ENCODE assay signal across 1 cellular context in genomic region chr2:111918383-111918806, GRCh38.
A peak's percentile ranks its signal among the peaks of the same experiment; 100 is the strongest.
TF ChIP-seq lines count a peak whose summit lies in the region.

No MANE protein-coding gene starts in this region.

TF ChIP-seq in K562, 482 proteins besides CTCF, POLR2A, EP300 and RAD21 (continues in another document):
- peak; percentile 77; the same call in 1 of the 2 replicates for TF ChIP-seq JUND (IDR thresholded peaks at IDR 0.05; ENCODE audit: borderline replicate concordance, low read depth, low read length)
- TF ChIP-seq JUND (tag; IDR thresholded peaks at IDR 0.05; ENCODE audit: borderline replicate concordance, low read depth, low read length), result peak; percentile 87; the same call in 2 of the 3 replicates
- peak; percentile 99 for TF ChIP-seq MAFG (tag; conservative IDR thresholded peaks at IDR 0.05)
- no peak for TF ChIP-seq MEF2D (tag; conservative IDR thresholded peaks at IDR 0.05; ENCODE audit: low read depth)
- no peak for TF ChIP-seq HIVEP1 (CRISPR knock-in tag; IDR thresholded peaks at IDR 0.05)
- TF ChIP-seq POLR2H (tag; IDR thresholded peaks at IDR 0.05; ENCODE audit: low read depth), result no peak
- TF ChIP-seq FOS (IDR thresholded peaks at IDR 0.05; ENCODE audit: extremely low read depth, insufficient read length), result no peak
- no peak for TF ChIP-seq BRCA1 (IDR thresholded peaks at IDR 0.05)
- TF ChIP-seq BRCA1 (CRISPR knock-in tag; IDR thresholded peaks at IDR 0.05), result no peak
- TF ChIP-seq CEBPB (tag; IDR thresholded peaks at IDR 0.05), result peak; percentile 58
- TF ChIP-seq SMARCA4 (IDR thresholded peaks at IDR 0.05), result peak; percentile 86
- TF ChIP-seq PHTF2 (CRISPR knock-in tag; IDR thresholded peaks at IDR 0.05), result no peak
- TF ChIP-seq ZNF316 (IDR thresholded peaks at IDR 0.05), result peak; percentile 100
- TF ChIP-seq L3MBTL2 (IDR thresholded peaks at IDR 0.05), result 0 out of 2 replicates have a peak, but pooled peaks have one; percentile 8
- 0 out of 2 replicates have a peak, but pooled peaks have one; percentile 59 for TF ChIP-seq POLR2AphosphoS5 (IDR thresholded peaks at IDR 0.05; ENCODE audit: control insufficient read depth, insufficient read depth, low read depth, low read length)
- TF ChIP-seq CBFA2T3 (IDR thresholded peaks at IDR 0.05), result peak; percentile 89
- no peak for TF ChIP-seq MBD2 (IDR thresholded peaks at IDR 0.05; ENCODE audit: borderline replicate concordance, low read depth)
- peak; percentile 52; the same call in 1 of the 2 replicates for TF ChIP-seq STAT5A (IDR thresholded peaks at IDR 0.05; ENCODE audit: borderline replicate concordance, low read length)
- peak; percentile 92 to 98 for TF ChIP-seq FOXA3 (CRISPR knock-in tag; conservative IDR thresholded peaks at IDR 0.05 in 1 of 2, IDR thresholded peaks at IDR 0.05 in 1 of 2)
- peak; percentile 42; the same call in 1 of the 2 replicates for TF ChIP-seq PML (IDR thresholded peaks at IDR 0.05; ENCODE audit: low read length)
- peak; percentile 82 for TF ChIP-seq NCOR1 (IDR thresholded peaks at IDR 0.05)
- TF ChIP-seq SOX6 (IDR thresholded peaks at IDR 0.05), result peak; percentile 78; the same call in 1 of the 2 replicates
- peak; percentile 100 for TF ChIP-seq MAFF (IDR thresholded peaks at IDR 0.05; ENCODE audit: low read length)
- peak; percentile 73 for TF ChIP-seq SMARCE1 (IDR thresholded peaks at IDR 0.05)
- peak; percentile 80 for TF ChIP-seq MEIS2 (IDR thresholded peaks at IDR 0.05; ENCODE audit: partially characterized antibody)
- TF ChIP-seq ZNF695 (CRISPR knock-in tag; IDR thresholded peaks at IDR 0.05), result no peak
- TF ChIP-seq ZNF592 (IDR thresholded peaks at IDR 0.05), result 0 out of 2 replicates have a peak, but pooled peaks have one; percentile 27
- peak; percentile 99 for TF ChIP-seq ZBTB17 (CRISPR knock-in tag; IDR thresholded peaks at IDR 0.05)
- no peak for TF ChIP-seq POLR2B (IDR thresholded peaks at IDR 0.05; ENCODE audit: low read depth, partially characterized antibody)
- TF ChIP-seq ZNF121 (CRISPR knock-in tag; conservative IDR thresholded peaks at IDR 0.05), result no peak
- no peak for TF ChIP-seq ZNF589 (CRISPR knock-in tag; IDR thresholded peaks at IDR 0.05; ENCODE audit: low read depth)
- no peak for TF ChIP-seq MXI1 (IDR thresholded peaks at IDR 0.05; ENCODE audit: low read depth, low read length)
- peak; percentile 34 for TF ChIP-seq TFAP4 (CRISPR knock-in tag; IDR thresholded peaks at IDR 0.05; ENCODE audit: borderline replicate concordance)
- no peak for TF ChIP-seq SMC3 (conservative IDR thresholded peaks at IDR 0.05; ENCODE audit: insufficient read depth, low read depth, low read length)
- TF ChIP-seq, protein P1, sequence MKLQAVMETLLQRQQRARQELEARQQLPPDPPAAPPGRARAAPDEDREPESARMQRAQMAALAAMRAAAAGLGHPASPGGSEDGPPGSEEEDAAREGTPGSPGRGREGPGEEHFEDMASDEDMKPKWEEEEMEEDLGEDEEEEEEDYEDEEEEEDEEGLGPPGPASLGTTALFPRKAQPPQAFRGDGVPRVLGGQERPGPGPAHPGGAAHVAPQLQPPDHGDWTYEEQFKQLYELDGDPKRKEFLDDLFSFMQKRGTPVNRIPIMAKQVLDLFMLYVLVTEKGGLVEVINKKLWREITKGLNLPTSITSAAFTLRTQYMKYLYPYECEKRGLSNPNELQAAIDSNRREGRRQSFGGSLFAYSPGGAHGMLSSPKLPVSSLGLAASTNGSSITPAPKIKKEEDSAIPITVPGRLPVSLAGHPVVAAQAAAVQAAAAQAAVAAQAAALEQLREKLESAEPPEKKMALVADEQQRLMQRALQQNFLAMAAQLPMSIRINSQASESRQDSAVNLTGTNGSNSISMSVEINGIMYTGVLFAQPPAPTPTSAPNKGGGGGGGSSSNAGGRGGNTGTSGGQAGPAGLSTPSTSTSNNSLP (IDR thresholded peaks at IDR 0.05; ENCODE audit: borderline replicate concordance, low read depth, low read length), result peak; percentile 98
- 0 out of 2 replicates have a peak, but pooled peaks have one; percentile 19 for TF ChIP-seq CEBPG (CRISPR knock-in tag; IDR thresholded peaks at IDR 0.05)
- no peak for TF ChIP-seq CEBPG (tag; conservative IDR thresholded peaks at IDR 0.05 in 1 of 2, IDR thresholded peaks at IDR 0.05 in 1 of 2)
- peak; percentile 27; the same call in 1 of the 2 replicates for TF ChIP-seq EP400 (IDR thresholded peaks at IDR 0.05)
- peak; percentile 64; the same call in 1 of the 2 replicates for TF ChIP-seq GATAD2B (IDR thresholded peaks at IDR 0.05; ENCODE audit: borderline replicate concordance)
- TF ChIP-seq BDP1 (IDR thresholded peaks at IDR 0.05; ENCODE audit: insufficient read depth, insufficient read length), result no peak
- TF ChIP-seq FOXM1 (IDR thresholded peaks at IDR 0.05; ENCODE audit: low read depth), result peak; percentile 53; the same call in 1 of the 2 replicates
- TF ChIP-seq FOXM1 (CRISPR knock-in tag; IDR thresholded peaks at IDR 0.05; ENCODE audit: low read depth), result no peak
- peak; percentile 75 to 82; a peak in 3 of 4 replicates for TF ChIP-seq FOXK2 (conservative IDR thresholded peaks at IDR 0.05 in 1 of 2, IDR thresholded peaks at IDR 0.05 in 1 of 2; ENCODE audit: low read depth in 2 of 2)
- TF ChIP-seq ZFP30 (CRISPR knock-in tag; IDR thresholded peaks at IDR 0.05; ENCODE audit: borderline replicate concordance), result no peak
- TF ChIP-seq NFIC (IDR thresholded peaks at IDR 0.05), result peak; percentile 99
- TF ChIP-seq CBFA2T2 (conservative IDR thresholded peaks at IDR 0.05), result peak; percentile 73
- 0 out of 4 replicates have a peak, but pooled peaks of 1 of the 2 experiments have one; percentile 59 for TF ChIP-seq TBL1XR1 (IDR thresholded peaks at IDR 0.05; ENCODE audit: low read length in 2 of 2)
- no peak for TF ChIP-seq ZNF507 (tag; conservative IDR thresholded peaks at IDR 0.05)
- no peak for TF ChIP-seq PBX2 (CRISPR knock-in tag; IDR thresholded peaks at IDR 0.05; ENCODE audit: low read depth)
- peak; percentile 55; the same call in 1 of the 2 replicates for TF ChIP-seq PBX2 (tag; conservative IDR thresholded peaks at IDR 0.05; ENCODE audit: low read depth)
- TF ChIP-seq ASH1L (IDR thresholded peaks at IDR 0.05; ENCODE audit: borderline replicate concordance, low read depth, partially characterized antibody), result no peak
- peak in 1 of 2 experiments; percentile 77; a peak in 2 of 4 replicates for TF ChIP-seq RCOR1 (IDR thresholded peaks at IDR 0.05; ENCODE audit: borderline replicate concordance in 1 of 2, low read depth in 2 of 2, low read length in 2 of 2)
- peak; percentile 46; the same call in 1 of the 2 replicates for TF ChIP-seq FOXA1 (IDR thresholded peaks at IDR 0.05; ENCODE audit: borderline replicate concordance)
- TF ChIP-seq, protein P2, sequence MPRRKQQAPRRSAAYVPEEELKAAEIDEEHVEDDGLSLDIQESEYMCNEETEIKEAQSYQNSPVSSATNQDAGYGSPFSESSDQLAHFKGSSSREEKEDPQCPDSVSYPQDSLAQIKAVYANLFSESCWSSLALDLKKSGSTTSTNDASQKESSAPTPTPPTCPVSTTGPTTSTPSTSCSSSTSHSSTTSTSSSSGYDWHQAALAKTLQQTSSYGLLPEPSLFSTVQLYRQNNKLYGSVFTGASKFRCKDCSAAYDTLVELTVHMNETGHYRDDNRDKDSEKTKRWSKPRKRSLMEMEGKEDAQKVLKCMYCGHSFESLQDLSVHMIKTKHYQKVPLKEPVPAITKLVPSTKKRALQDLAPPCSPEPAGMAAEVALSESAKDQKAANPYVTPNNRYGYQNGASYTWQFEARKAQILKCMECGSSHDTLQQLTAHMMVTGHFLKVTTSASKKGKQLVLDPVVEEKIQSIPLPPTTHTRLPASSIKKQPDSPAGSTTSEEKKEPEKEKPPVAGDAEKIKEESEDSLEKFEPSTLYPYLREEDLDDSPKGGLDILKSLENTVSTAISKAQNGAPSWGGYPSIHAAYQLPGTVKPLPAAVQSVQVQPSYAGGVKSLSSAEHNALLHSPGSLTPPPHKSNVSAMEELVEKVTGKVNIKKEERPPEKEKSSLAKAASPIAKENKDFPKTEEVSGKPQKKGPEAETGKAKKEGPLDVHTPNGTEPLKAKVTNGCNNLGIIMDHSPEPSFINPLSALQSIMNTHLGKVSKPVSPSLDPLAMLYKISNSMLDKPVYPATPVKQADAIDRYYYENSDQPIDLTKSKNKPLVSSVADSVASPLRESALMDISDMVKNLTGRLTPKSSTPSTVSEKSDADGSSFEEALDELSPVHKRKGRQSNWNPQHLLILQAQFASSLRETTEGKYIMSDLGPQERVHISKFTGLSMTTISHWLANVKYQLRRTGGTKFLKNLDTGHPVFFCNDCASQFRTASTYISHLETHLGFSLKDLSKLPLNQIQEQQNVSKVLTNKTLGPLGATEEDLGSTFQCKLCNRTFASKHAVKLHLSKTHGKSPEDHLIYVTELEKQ (CRISPR knock-in tag; IDR thresholded peaks at IDR 0.05), result no peak
- TF ChIP-seq ZBTB7A (IDR thresholded peaks at IDR 0.05; ENCODE audit: borderline replicate concordance, control insufficient read depth, low read depth, low read length), result 0 out of 2 replicates have a peak, but pooled peaks have one; percentile 35
- TF ChIP-seq HDAC2 (IDR thresholded peaks at IDR 0.05), result peak; percentile 57; the same call in 1 of the 2 replicates
- TF ChIP-seq SIN3B (IDR thresholded peaks at IDR 0.05; ENCODE audit: low read depth), result no peak
- no peak for TF ChIP-seq NFE2L1 (tag; IDR thresholded peaks at IDR 0.05; ENCODE audit: borderline replicate concordance, low read depth)
- no peak for TF ChIP-seq ZBTB43 (CRISPR knock-in tag; IDR thresholded peaks at IDR 0.05)
- TF ChIP-seq EZH2 (IDR thresholded peaks at IDR 0.05; ENCODE audit: borderline replicate concordance, low read depth, low read length), result no peak
- TF ChIP-seq ZKSCAN8 (CRISPR knock-in tag; IDR thresholded peaks at IDR 0.05), result peak; percentile 78
- peak; percentile 61 for TF ChIP-seq MTA2 (IDR thresholded peaks at IDR 0.05; ENCODE audit: low read depth)
- TF ChIP-seq SRSF7 (optimal IDR thresholded peaks at IDR 0.05; ENCODE audit: low read depth, low read length), result no peak
- no peak for TF ChIP-seq RNF2 (IDR thresholded peaks at IDR 0.05)
- TF ChIP-seq TBP (optimal IDR thresholded peaks at IDR 0.05; ENCODE audit: low read depth, low read length), result no peak
- TF ChIP-seq HDAC3 (IDR thresholded peaks at IDR 0.05; ENCODE audit: borderline replicate concordance, partially characterized antibody), result peak; percentile 70
- TF ChIP-seq NFE2 (IDR thresholded peaks at IDR 0.05; ENCODE audit: low read depth), result peak; percentile 93
